Comparison of ENCODE assay signal across 17 cellular contexts in genomic region chr2:198337368-198337767, GRCh38.
A peak's percentile ranks its signal among the peaks of the same experiment; 100 is the strongest.
DNase-seq lines count a peak whose midpoint lies in the region; FAIRE-seq lines count a peak whose summit lies in the region.
"Had no signal": no experiment of that assay in that cellular context is flagged by ENCODE, and none has a peak within 500 bp of the region (broad histone marks: within the 10 kb centered on the region; RNA-seq: fewer than 3 reads in every experiment).

No MANE protein-coding gene starts in this region.

- H3K36me3 ChIP-seq in iPS-18a (ENCODE audit: control insufficient read depth, low read depth, low read length), result no peaks in the 10 kb centered on the region
- H3K36me3 ChIP-seq: SJSA1 had no signal

- FAIRE-seq in GM19239 (lab: Jason Lieb, UNC), result no peak

- H3K4me3 ChIP-seq in iPS-18a (ENCODE audit: low read length), result peak overlapping the region; percentile 1
- H3K4me3 ChIP-seq: PC-9, SJSA1 had no signal

- H3K9ac ChIP-seq in iPS-18a (ENCODE audit: low read length), result no peak overlapping the region
- H3K9ac ChIP-seq: KMS-11 had no signal

- DNase-seq in D341Med (ENCODE audit: low spot score), result peak; percentile 15
- DNase-seq in NCI-H1417 treated with DMSO at 0.1 percent for 48 hours (lab: John Stamatoyannopoulos, UW), result peak; percentile 49
- DNase-seq in NCI-H748 treated with DMSO at 0.1 percent for 48 hours (lab: John Stamatoyannopoulos, UW), result peak; percentile 80
- no peak for DNase-seq in occipital lobe (lab: John Stamatoyannopoulos, UW)
- DNase-seq in stimulated activated CD4-positive, alpha-beta T cell treated with anti-CD3 and anti-CD28 coated beads, Interleukin-2, amount 100 ng/mL, for 24 hours, result no peak
- no peak for DNase-seq in GM19239 (ENCODE audit: insufficient read length, low spot score)
- DNase-seq: CD4-positive, CD25-positive, alpha-beta regulatory T cell; DMS53; H7; NCI-H1048; NCI-H187 treated with DMSO at 0.1 percent for 48 hours; NCI-H2171 treated with DMSO at 0.1 percent for 48 hours; NCI-H510A; PC-9 had no signal

- H3K4me1 ChIP-seq in iPS-18a (ENCODE audit: control insufficient read depth, low read depth, low read length), result peaks cover 13% of the 10 kb centered on the region
- H3K4me1 ChIP-seq: SJSA1 had no signal

- no peaks in the 10 kb centered on the region for H3K27me3 ChIP-seq in iPS-18a (ENCODE audit: control insufficient read depth, insufficient read depth, low read length)

- H3K27ac ChIP-seq in iPS-18a (ENCODE audit: low read length), result no peak overlapping the region
- H3K27ac ChIP-seq: KMS-11, PC-9, SJSA1 had no signal

- no peaks in the 10 kb centered on the region for H3K9me3 ChIP-seq in iPS-18a (ENCODE audit: control insufficient read depth, low read depth, low read length)
- H3K9me3 ChIP-seq: SJSA1 had no signal

Comparison
In these comparisons a context has a peak if more than half of its experiments do, and no peak if none do; other contexts are left out.
1. DNase-seq: peak in D341Med (single experiment), NCI-H1417 treated with DMSO at 0.1 percent for 48 hours (single experiment) and NCI-H748 treated with DMSO at 0.1 percent for 48 hours (single experiment); none in occipital lobe (single experiment), stimulated activated CD4-positive, alpha-beta T cell treated with anti-CD3 and anti-CD28 coated beads, Interleukin-2, amount 100 ng/mL, for 24 hours (0 of 2) and GM19239 (single experiment).